ENCODE assay signal across 25 cellular contexts in genomic region chr10:97705006-97705670, GRCh38.
"Had no signal": no experiment of that assay in that cellular context is flagged by ENCODE, and none has a peak within 500 bp of the region (broad histone marks: within the 10 kb centered on the region; RNA-seq: fewer than 3 reads in every experiment).

No MANE protein-coding gene starts in this region.

- H3K4me2 ChIP-seq: KMS-11, PC-9 had no signal

- H3K4me1 Mint-ChIP-seq: activated CD4-positive, alpha-beta T cell treated with anti-CD3 and anti-CD28 coated beads, Interleukin-2, amount 10 ng/mL, durations not matched to agents 24 days and 14 days; activated naive CD4-positive, alpha-beta T cell treated with anti-CD3 and anti-CD28 coated beads, Interleukin-2, amount 10 ng/mL, durations not matched to agents 7 days and 5 days had no signal

- H3K36me3 ChIP-seq: brain microvascular endothelial cell had no signal

- H2AFZ ChIP-seq: PC-9 had no signal

- H3K9me3 Mint-ChIP-seq: activated CD4-positive, alpha-beta memory T cell treated with anti-CD3 and anti-CD28 coated beads for 36 hours; activated CD4-positive, alpha-beta T cell treated with anti-CD3 and anti-CD28 coated beads, Interleukin-2, amount 10 ng/mL, durations not matched to agents 24 days and 14 days; activated naive CD4-positive, alpha-beta T cell treated with anti-CD3 and anti-CD28 coated beads, Interleukin-2, amount 10 ng/mL, durations not matched to agents 7 days and 5 days; activated T-cell treated with anti-CD3 and anti-CD28 coated beads, Interleukin-2, amount 50 U/mL, for 4 hours; activated T-helper 1 cell treated with anti-CD3 and anti-CD28 coated beads, Interleukin-12 subunit alpha, Interleukin-12 subunit beta, Interleukin-2, Interleukin-4 antibody, amounts not matched to agents 30 ng/mL and 10 ng/mL and 1 ng/mL, durations not matched to agents 14 hours and 24 hours and 36 hours had no signal

- DNase-seq: activated CD4-positive, alpha-beta memory T cell treated with anti-CD3 and anti-CD28 coated beads for 36 hours; activated CD4-positive, alpha-beta T cell treated with anti-CD3 and anti-CD28 coated beads, Interleukin-2, amount 10 ng/mL, durations not matched to agents 24 days and 14 days; activated CD8-positive, alpha-beta memory T cell treated with anti-CD3 and anti-CD28 coated beads, Interleukin-2, amount 50 U/mL, for 4 hours; activated gamma-delta T cell treated with Interleukin-2 at 50 U/mL for 16 hours; activated naive CD4-positive, alpha-beta T cell treated with anti-CD3 and anti-CD28 coated beads, Interleukin-2, amount 10 ng/mL, durations not matched to agents 7 days and 5 days; activated T-cell treated with anti-CD3 and anti-CD28 coated beads for 4 hours; activated T-cell treated with anti-CD3 and anti-CD28 coated beads, Interleukin-2, amount 50 U/mL, for 4 hours; amniotic stem cell; brain microvascular endothelial cell; central memory CD4-positive, alpha-beta T cell; MM.1S; MV-4-11; NCI-H1092; NCI-H1436 treated with DMSO at 0.1 percent for 48 hours; NCI-H1694 treated with DMSO at 0.1 percent for 48 hours; NCI-H2029; NCI-H345; NCI-H524 treated with DMSO at 0.1 percent for 48 hours; PC-9; Right ventricle myocardium superior; T1000 had no signal

- H3K36me3 Mint-ChIP-seq: activated CD4-positive, alpha-beta memory T cell treated with anti-CD3 and anti-CD28 coated beads for 36 hours; activated naive CD4-positive, alpha-beta T cell treated with anti-CD3 and anti-CD28 coated beads, Interleukin-2, amount 10 ng/mL, durations not matched to agents 7 days and 5 days; activated naive CD8-positive, alpha-beta T cell had no signal

- H3K9ac ChIP-seq: KMS-11 had no signal

- ATAC-seq: activated T-cell treated with anti-CD3 and anti-CD28 coated beads, Interleukin-2, amount 50 U/mL, for 4 hours had no signal

- H3K4me3 ChIP-seq: PC-9, SK-N-MC had no signal

- H3K27me3 ChIP-seq: brain microvascular endothelial cell had no signal

- H3K27ac Mint-ChIP-seq: activated CD4-positive, alpha-beta memory T cell treated with anti-CD3 and anti-CD28 coated beads for 36 hours; activated CD4-positive, alpha-beta T cell treated with anti-CD3 and anti-CD28 coated beads, Interleukin-2, amount 10 ng/mL, durations not matched to agents 24 days and 14 days; activated naive CD4-positive, alpha-beta T cell treated with anti-CD3 and anti-CD28 coated beads, Interleukin-2, amount 10 ng/mL, durations not matched to agents 7 days and 5 days; activated naive CD8-positive, alpha-beta T cell; activated T-helper 1 cell treated with anti-CD3 and anti-CD28 coated beads, Interleukin-12 subunit alpha, Interleukin-12 subunit beta, Interleukin-2, Interleukin-4 antibody, amounts not matched to agents 30 ng/mL and 10 ng/mL and 1 ng/mL, durations not matched to agents 14 hours and 24 hours and 36 hours had no signal

- H3K27ac ChIP-seq: brain microvascular endothelial cell, KMS-11, PC-9, SK-N-MC had no signal

- H3K4me3 Mint-ChIP-seq: activated CD4-positive, alpha-beta memory T cell treated with anti-CD3 and anti-CD28 coated beads for 36 hours; activated CD4-positive, alpha-beta T cell treated with anti-CD3 and anti-CD28 coated beads, Interleukin-2, amount 10 ng/mL, durations not matched to agents 24 days and 14 days; activated naive CD4-positive, alpha-beta T cell treated with anti-CD3 and anti-CD28 coated beads, Interleukin-2, amount 10 ng/mL, durations not matched to agents 7 days and 5 days; activated naive CD8-positive, alpha-beta T cell; activated T-cell treated with anti-CD3 and anti-CD28 coated beads, Interleukin-2, amount 50 U/mL, for 4 hours; activated T-helper 1 cell treated with anti-CD3 and anti-CD28 coated beads, Interleukin-12 subunit alpha, Interleukin-12 subunit beta, Interleukin-2, Interleukin-4 antibody, amounts not matched to agents 30 ng/mL and 10 ng/mL and 1 ng/mL, durations not matched to agents 14 hours and 24 hours and 36 hours had no signal
